ENCODE assay signal across 10 cellular contexts in genomic region chr21:32624726-32625125, GRCh38. TPM values are rescaled to one million over a fixed set of nuclear protein-coding genes. Genes with fewer than 3 reads are reported as not detected.
DNase-seq lines count a peak whose midpoint lies in the region; ATAC-seq and TF ChIP-seq lines count a peak whose summit lies in the region.
"Had no signal": no experiment of that assay in that cellular context is flagged by ENCODE, and none has a peak within 500 bp of the region (broad histone marks: within the 10 kb centered on the region; RNA-seq: fewer than 3 reads in every experiment).

No MANE protein-coding gene starts in this region.

- no peaks in the 10 kb centered on the region for H3K9me3 ChIP-seq in Loucy (ENCODE audit: insufficient read depth, low read depth, low read length)
- no peaks in the 10 kb centered on the region for H3K9me3 ChIP-seq in right cardiac atrium (ENCODE audit: control insufficient read depth, low read length)
- H3K9me3 ChIP-seq: upper lobe of left lung had no signal

- POLR2A ChIA-PET in HEK293T (lab: Yijun Ruan, JAX), result no interaction called here

- DNase-seq in HEK293T (ENCODE audit: extremely low spot score), result no peak
- peak; percentile 13 for DNase-seq in fibroblast of the aortic adventitia (ENCODE audit: low read depth)
- DNase-seq in right cardiac atrium, result no peak
- DNase-seq in T-helper 2 cell treated with Interferon-gamma antibody and Interleukin-4, amounts not matched to agents 5 μg/mL and 100 μg/mL, for 36 hours (ENCODE audit: low spot score), result no peak
- no peak for DNase-seq in HuH-7.5 (ENCODE audit: low spot score)
- DNase-seq in HuH-7 (ENCODE audit: low spot score), result no peak
- DNase-seq: upper lobe of left lung had no signal

- no peaks in the 10 kb centered on the region for H3K9me2 ChIP-seq in Loucy (replicated peaks; ENCODE audit: low read depth, low read length)

- H3K4me2 ChIP-seq in Loucy (ENCODE audit: low read depth, low read length, poor library complexity, severe bottlenecking), result peak overlapping the region; percentile 14

- no peak overlapping the region for H3K4me3 Mint-ChIP-seq in T-helper 2 cell treated with Interferon-gamma antibody and Interleukin-4, amounts not matched to agents 5 μg/mL and 100 μg/mL, for 36 hours

- H3K9me3 Mint-ChIP-seq in T-helper 2 cell treated with Interferon-gamma antibody and Interleukin-4, amounts not matched to agents 5 μg/mL and 100 μg/mL, for 36 hours, result no peaks in the 10 kb centered on the region

- intact Hi-C loops in right cardiac atrium (cut with DNase I), result no loop called here

- H3K36me3 ChIP-seq in Loucy (ENCODE audit: insufficient read depth, low read length), result peaks cover 4% of the 10 kb centered on the region; the same call in 1 of the 2 replicates

- H4K20me1 ChIP-seq in Loucy (ENCODE audit: insufficient read depth, low read length, poor library complexity, severe bottlenecking), result no peaks in the 10 kb centered on the region

- H3K9ac ChIP-seq in Loucy (ENCODE audit: low read depth, low read length, poor library complexity, severe bottlenecking), result no peak overlapping the region

- TF ChIP-seq CTCF in Loucy (conservative IDR thresholded peaks at IDR 0.05; ENCODE audit: low read length), result no peak
- no peak for TF ChIP-seq CTCF in fibroblast of the aortic adventitia (IDR thresholded peaks at IDR 0.05; ENCODE audit: insufficient read depth, low read length)

- ATAC-seq in GM18870 (IDR thresholded peaks at IDR 0.05; ENCODE audit: unreplicated experiment) (peak; percentile 82), right cardiac atrium (no peak)

- H3K27ac ChIP-seq in right cardiac atrium (ENCODE audit: low read length), result no peak overlapping the region
- H3K27ac ChIP-seq: skin epidermis, upper lobe of left lung had no signal

- no peak overlapping the region for H3K4me3 ChIP-seq in Loucy (ENCODE audit: low read length, poor library complexity, severe bottlenecking)
- H3K4me3 ChIP-seq in fibroblast of the aortic adventitia (ENCODE audit: low read depth, low read length), result no peak overlapping the region
- no peak overlapping the region for H3K4me3 ChIP-seq in right cardiac atrium (ENCODE audit: low read length)
- H3K4me3 ChIP-seq: skin epidermis, upper lobe of left lung had no signal

- H3K36me3 Mint-ChIP-seq in T-helper 2 cell treated with Interferon-gamma antibody and Interleukin-4, amounts not matched to agents 5 μg/mL and 100 μg/mL, for 36 hours (ENCODE audit: low read depth), result no peaks in the 10 kb centered on the region

- H3K4me1 ChIP-seq in Loucy (ENCODE audit: insufficient read depth, low read length, poor library complexity, severe bottlenecking) (peaks cover 10% of the 10 kb centered on the region), right cardiac atrium (ENCODE audit: control insufficient read depth, insufficient read depth, low read length) (no peaks in the 10 kb centered on the region)
- H3K4me1 ChIP-seq: upper lobe of left lung had no signal

- no peaks in the 10 kb centered on the region for H3K27me3 ChIP-seq in Loucy (ENCODE audit: insufficient read depth, low read length, poor library complexity, severe bottlenecking)
- H3K27me3 ChIP-seq in right cardiac atrium (ENCODE audit: control insufficient read depth, insufficient read depth), result no peaks in the 10 kb centered on the region
- H3K27me3 ChIP-seq: upper lobe of left lung had no signal

- peaks cover 7% of the 10 kb centered on the region for H3K4me1 Mint-ChIP-seq in T-helper 2 cell treated with Interferon-gamma antibody and Interleukin-4, amounts not matched to agents 5 μg/mL and 100 μg/mL, for 36 hours (ENCODE audit: low read depth)

- peaks cover 19% of the 10 kb centered on the region for H3K27me3 Mint-ChIP-seq in T-helper 2 cell treated with Interferon-gamma antibody and Interleukin-4, amounts not matched to agents 5 μg/mL and 100 μg/mL, for 36 hours (ENCODE audit: low read depth)

- WGBS in right cardiac atrium, result 42% methylated on average over 2 of the region's 2 CpGs

- no peaks in the 10 kb centered on the region for H3F3A ChIP-seq in Loucy (ENCODE audit: low read depth)

- no peak overlapping the region for H2AFZ ChIP-seq in Loucy (ENCODE audit: low read length)

- no peaks in the 10 kb centered on the region for H3K79me2 ChIP-seq in Loucy (ENCODE audit: insufficient read depth, low read length)

- no peak overlapping the region for H3K27ac Mint-ChIP-seq in T-helper 2 cell treated with Interferon-gamma antibody and Interleukin-4, amounts not matched to agents 5 μg/mL and 100 μg/mL, for 36 hours

- CTCF ChIA-PET in HEK293T (lab: Yijun Ruan, JAX), result interaction anchor here (0.5 kb wide), 1 partner anchor 461 kb away, joined by 3 read pairs; no protein-coding TSS in a partner anchor

TF ChIP-seq in HEK293T, 16 proteins besides CTCF, POLR2A, EP300 and RAD21:
- TF ChIP-seq PKNOX1 (IDR thresholded peaks at IDR 0.05) (peak; percentile 72), LEF1 (IDR thresholded peaks at IDR 0.05; ENCODE audit: borderline replicate concordance) (no peak)

RNA-seq across cellular contexts. Expression of gene CFAP298, which starts 12.5 kb away (rescaled TPM):
- total RNA-seq in fibroblast of the aortic adventitia (ENCODE audit: low replicate concordance), result 14.1 and 17.9 TPM in 2 replicates
- total RNA-seq in right cardiac atrium, result 10 to 100 TPM; 21.5 to 23.6 (median 22.0) TPM
- polyA plus RNA-seq in right cardiac atrium, result 29.8 TPM

RNA-seq across cellular contexts. Expression of gene TCP10L, which starts 39.4 kb away (rescaled TPM):
- total RNA-seq in fibroblast of the aortic adventitia (ENCODE audit: low replicate concordance) (0.45 TPM in 1 of 2 replicates, not detected in the other), right cardiac atrium (1 to 10 TPM; 1.4 to 3.4 (median 2.1) TPM)
- 1.9 TPM for polyA plus RNA-seq in right cardiac atrium
